In genomic region chr10:3527869-3528268, GRCh38 we compare ENCODE assay signal across 26 cellular contexts.
DNase-seq lines count a peak whose midpoint lies in the region; ATAC-seq, FAIRE-seq and TF ChIP-seq lines count a peak whose summit lies in the region.
"Had no signal": no experiment of that assay in that cellular context is flagged by ENCODE, and none has a peak within 500 bp of the region (broad histone marks: within the 10 kb centered on the region; RNA-seq: fewer than 3 reads in every experiment).

No MANE protein-coding gene starts in this region.

- no peaks in the 10 kb centered on the region for H3K36me3 ChIP-seq in astrocyte (ENCODE audit: insufficient read depth, low read length)
- no peaks in the 10 kb centered on the region for H3K36me3 ChIP-seq in right atrium auricular region
- no peaks in the 10 kb centered on the region for H3K36me3 ChIP-seq in subcutaneous abdominal adipose tissue (ENCODE audit: control insufficient read depth in 5 of 5, insufficient read depth in 5 of 5, low read length in 5 of 5)
- no peaks in the 10 kb centered on the region for H3K36me3 ChIP-seq in prostate gland

- H3K4me1 Mint-ChIP-seq in astrocyte (ENCODE audit: low read depth, unreplicated experiment): peaks cover 42% of the 10 kb centered on the region

- 52% methylated on average over 5 of the region's 5 CpGs for WGBS in prostate gland

- peaks cover 2% of the 10 kb centered on the region for H3K9me3 Mint-ChIP-seq in astrocyte (ENCODE audit: unreplicated experiment)
- H3K9me3 Mint-ChIP-seq: activated CD4-positive, alpha-beta memory T cell treated with anti-CD3 and anti-CD28 coated beads for 36 hours; dendritic cell treated with granulocyte-macrophage colony-stimulating factor and Interleukin-4, amounts not matched to agents 40 ng/mL and 50 ng/mL, for 4 days had no signal

- H3K27ac Mint-ChIP-seq in astrocyte (ENCODE audit: unreplicated experiment): no peak overlapping the region
- H3K27ac Mint-ChIP-seq: activated CD4-positive, alpha-beta memory T cell treated with anti-CD3 and anti-CD28 coated beads for 36 hours; dendritic cell treated with granulocyte-macrophage colony-stimulating factor and Interleukin-4, amounts not matched to agents 40 ng/mL and 50 ng/mL, for 4 days; T-helper 17 cell had no signal

- H3K4me3 ChIP-seq in astrocyte (ENCODE audit: insufficient read depth, low read depth, low read length) (no peak overlapping the region), right atrium auricular region (no peak overlapping the region), subcutaneous abdominal adipose tissue (ENCODE audit: low read depth in 1 of 5, low read length in 5 of 5) (no peak overlapping the region), prostate gland (no peak overlapping the region)
- H3K4me3 ChIP-seq: GM12878, K562 had no signal

- no peak for TF ChIP-seq CTCF in astrocyte (IDR thresholded peaks at IDR 0.05; ENCODE audit: insufficient read depth, low read depth, low read length)
- no peak for TF ChIP-seq CTCF in right atrium auricular region (IDR thresholded peaks at IDR 0.05)
- no peak for TF ChIP-seq CTCF in prostate gland (IDR thresholded peaks at IDR 0.05)

- H3K27me3 Mint-ChIP-seq in astrocyte (ENCODE audit: low read depth, unreplicated experiment): no peaks in the 10 kb centered on the region
- H3K27me3 Mint-ChIP-seq: activated CD4-positive, alpha-beta memory T cell treated with anti-CD3 and anti-CD28 coated beads for 36 hours had no signal

- peak; percentile 87 for FAIRE-seq in astrocyte (lab: Jason Lieb, UNC)
- FAIRE-seq: D721Med, GM12878, K562 had no signal

- H3K27me3 ChIP-seq in astrocyte (ENCODE audit: insufficient read depth, low read length) (no peaks in the 10 kb centered on the region), right atrium auricular region (no peaks in the 10 kb centered on the region), subcutaneous abdominal adipose tissue (ENCODE audit: control insufficient read depth in 5 of 5, insufficient read depth in 4 of 5, low read length in 5 of 5) (no peaks in the 10 kb centered on the region), prostate gland (replicated peaks; ENCODE audit: insufficient read depth) (no peaks in the 10 kb centered on the region)

- H3K27ac ChIP-seq in astrocyte (ENCODE audit: low read depth, low read length) (peak overlapping the region; percentile 85), right atrium auricular region (peak overlapping the region; percentile 63 to 72), subcutaneous abdominal adipose tissue (ENCODE audit: low read depth, low read length) (peak overlapping the region; percentile 77), prostate gland (no peak overlapping the region)
- H3K27ac ChIP-seq: VCaP had no signal

- H3K9me3 ChIP-seq in astrocyte (ENCODE audit: insufficient read depth, low read depth, low read length) (no peaks in the 10 kb centered on the region), right atrium auricular region (peaks cover 0 to 6% of the 10 kb centered on the region in 2 donors), subcutaneous abdominal adipose tissue (ENCODE audit: control insufficient read depth in 5 of 5, low read length in 5 of 5) (peaks cover 0 to 8% (median 5%) of the 10 kb centered on the region in 5 donors), prostate gland (no peaks in the 10 kb centered on the region)

- no peak for ATAC-seq in activated CD4-positive, CD25-positive, alpha-beta regulatory T cell treated with anti-CD3 and anti-CD28 coated beads, Interleukin-2, amount 50 U/mL, for 24 hours
- ATAC-seq: GM12878, K562, T-helper 17 cell had no signal

- H3K9ac ChIP-seq in astrocyte (ENCODE audit: low read length) (peak overlapping the region; percentile 22), subcutaneous abdominal adipose tissue (ENCODE audit: low read length in 5 of 5) (peak overlapping the region in 1 of 5 donors; percentile 23)

- H3K36me3 Mint-ChIP-seq in astrocyte (ENCODE audit: low read depth, unreplicated experiment): no peaks in the 10 kb centered on the region
- H3K36me3 Mint-ChIP-seq: activated CD4-positive, alpha-beta memory T cell treated with anti-CD3 and anti-CD28 coated beads for 36 hours had no signal

- H4K20me1 ChIP-seq in astrocyte (ENCODE audit: insufficient read depth, low read length): no peaks in the 10 kb centered on the region

- H3K4me3 Mint-ChIP-seq in astrocyte (ENCODE audit: unreplicated experiment): no peak overlapping the region
- H3K4me3 Mint-ChIP-seq: activated CD4-positive, alpha-beta memory T cell treated with anti-CD3 and anti-CD28 coated beads for 36 hours; dendritic cell treated with granulocyte-macrophage colony-stimulating factor and Interleukin-4, amounts not matched to agents 40 ng/mL and 50 ng/mL, for 4 days; neural crest cell; T-helper 17 cell had no signal

- no peak overlapping the region for H2AFZ ChIP-seq in astrocyte (ENCODE audit: low read depth, low read length)

- TF ChIP-seq POLR2A in prostate gland (IDR thresholded peaks at IDR 0.05): no peak

- DNase-seq in EH (ENCODE audit: low read depth) (peak; percentile 76), astrocyte (ENCODE audit: low read depth) (no peak), right atrium auricular region (ENCODE audit: low spot score) (no peak), ecto neural progenitor cell (ENCODE audit: low spot score) (no peak), GOT3 (lab: John Stamatoyannopoulos, UW) (no peak), prostate gland (ENCODE audit: low spot score) (no peak)
- DNase-seq: activated CD4-positive, alpha-beta memory T cell treated with anti-CD3 and anti-CD28 coated beads for 36 hours; activated naive CD4-positive, alpha-beta T cell; C1 segment of cervical spinal cord; hypothalamus; kidney glomerular epithelial cell; midbrain; NCI-H1048; NCI-H2081 treated with DMSO at 0.1 percent for 48 hours; NCI-H526; retina; SHP77 treated with DMSO at 0.1 percent for 48 hours; T-helper 17 cell had no signal

- H3K4me2 ChIP-seq in astrocyte (ENCODE audit: low read length): no peak overlapping the region

- peaks cover 26% of the 10 kb centered on the region for H3K4me1 ChIP-seq in astrocyte (ENCODE audit: insufficient read depth, low read length)
- H3K4me1 ChIP-seq in right atrium auricular region: peaks cover 0 to 34% of the 10 kb centered on the region in 2 donors
- H3K4me1 ChIP-seq in subcutaneous abdominal adipose tissue (ENCODE audit: control insufficient read depth in 5 of 5, insufficient read depth in 5 of 5, low read length in 5 of 5): peaks cover 3 to 41% (median 14%) of the 10 kb centered on the region in 5 donors
- no peaks in the 10 kb centered on the region for H3K4me1 ChIP-seq in prostate gland (replicated peaks)

- intact Hi-C loops in prostate gland (cut with DNase I): no loop called here

- no peaks in the 10 kb centered on the region for H3K79me2 ChIP-seq in astrocyte (ENCODE audit: insufficient read depth, low read length)

Comparison
In these comparisons a context has a peak if more than half of its experiments do, and no peak if none do; other contexts are left out.
1. H3K27ac ChIP-seq: peak in astrocyte (single experiment), right atrium auricular region (2 of 2) and subcutaneous abdominal adipose tissue (single experiment); none in prostate gland (0 of 2).